ENCODE assay signal across 22 cellular contexts in the genomic region with DNA sequence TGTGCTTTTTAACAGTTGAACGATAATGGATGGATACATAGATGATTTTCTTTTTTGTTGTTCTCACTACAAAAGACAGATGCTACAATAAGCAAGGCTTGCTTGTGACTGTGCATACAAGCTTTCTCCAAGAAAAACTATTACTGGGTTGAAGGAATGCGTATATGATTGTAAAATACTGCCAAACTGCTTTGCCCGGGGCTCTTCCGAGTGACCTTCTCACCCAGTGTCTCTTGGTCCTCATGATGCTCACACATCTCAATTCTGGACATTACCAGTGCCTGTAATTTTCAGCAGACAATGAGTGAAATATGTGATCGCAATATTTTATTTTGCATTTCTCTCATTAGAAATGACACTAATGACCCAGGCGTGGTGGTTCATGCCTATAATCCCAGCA. TPM values are rescaled to one million over a fixed set of nuclear protein-coding genes. Genes with fewer than 3 reads are reported as not detected.
DNase-seq lines count a peak whose midpoint lies in the region; ATAC-seq and TF ChIP-seq lines count a peak whose summit lies in the region.
"Had no signal": no experiment of that assay in that cellular context is flagged by ENCODE, and none has a peak within 500 bp of the region (broad histone marks: within the 10 kb centered on the region; RNA-seq: fewer than 3 reads in every experiment).

No MANE protein-coding gene starts in this region.

- H3K4me2 ChIP-seq in Karpas-422 (ENCODE audit: low read depth, low read length, poor library complexity, severe bottlenecking) (no peak overlapping the region), trophoblast cell (ENCODE audit: low read length) (no peak overlapping the region)
- H3K4me2 ChIP-seq: A549, KMS-11 had no signal

- H3K4me3 Mint-ChIP-seq in CD4-positive, alpha-beta memory T cell, result peak overlapping the region in 1 of 8 donors; percentile 26
- peak overlapping the region in 1 of 5 donors; percentile 30 for H3K4me3 Mint-ChIP-seq in immature natural killer cell
- H3K4me3 Mint-ChIP-seq in activated CD4-positive, alpha-beta memory T cell treated with anti-CD3 and anti-CD28 coated beads, Interleukin-2, amount 10 ng/mL, durations not matched to agents 7 days and 5 days, result no peak overlapping the region

- no peak overlapping the region for H3K18ac ChIP-seq in trophoblast cell (ENCODE audit: low read length)

- intact Hi-C loops in CD4-positive, alpha-beta memory T cell (cut with micrococcal nuclease), result no loop called here

- no peaks in the 10 kb centered on the region for H3K27me3 Mint-ChIP-seq in CD4-positive, alpha-beta memory T cell
- peaks cover 7 to 15% (median 10%) of the 10 kb centered on the region in 3 donors for H3K27me3 Mint-ChIP-seq in immature natural killer cell (ENCODE audit: low read depth in 3 of 3)
- no peaks in the 10 kb centered on the region for H3K27me3 Mint-ChIP-seq in activated CD4-positive, alpha-beta memory T cell treated with anti-CD3 and anti-CD28 coated beads, Interleukin-2, amount 10 ng/mL, durations not matched to agents 7 days and 5 days

- no peak overlapping the region for H2AK5ac ChIP-seq in trophoblast cell (ENCODE audit: low read length)

- peaks cover 38 to 60% of the 10 kb centered on the region in 2 donors for H3K36me3 Mint-ChIP-seq in CD4-positive, alpha-beta memory T cell
- peaks cover 15 to 33% (median 16%) of the 10 kb centered on the region in 3 donors for H3K36me3 Mint-ChIP-seq in immature natural killer cell
- peaks cover 78% of the 10 kb centered on the region for H3K36me3 Mint-ChIP-seq in activated CD4-positive, alpha-beta memory T cell treated with anti-CD3 and anti-CD28 coated beads, Interleukin-2, amount 10 ng/mL, durations not matched to agents 7 days and 5 days (ENCODE audit: low read depth)

- no peak overlapping the region for H2BK12ac ChIP-seq in trophoblast cell (ENCODE audit: low read length)

- no peak overlapping the region for H3K27ac ChIP-seq in CD4-positive, alpha-beta memory T cell (ENCODE audit: low read depth, low read length)
- H3K27ac ChIP-seq in Karpas-422 (ENCODE audit: low read length) (peak overlapping the region; percentile 15; the same call in 1 of the 2 replicates), neutrophil (peak overlapping the region; percentile 17), trophoblast cell (ENCODE audit: low read depth, low read length) (no peak overlapping the region)
- H3K27ac ChIP-seq: A549, KMS-11, SK-N-MC had no signal

- H2AFZ ChIP-seq in Karpas-422 (ENCODE audit: low read length), result no peak overlapping the region
- no peak overlapping the region for H2AFZ ChIP-seq in trophoblast cell (ENCODE audit: insufficient read depth, low read length, poor library complexity)

- H4K91ac ChIP-seq in trophoblast cell (ENCODE audit: low read depth, low read length), result no peak overlapping the region

- no peak for ATAC-seq in SK-N-SH treated with all-trans-retinoic acid at 6 μM for 48 hours
- ATAC-seq: A549 had no signal

- no peak overlapping the region for H2BK120ac ChIP-seq in trophoblast cell (ENCODE audit: insufficient read depth, low read length, poor library complexity)

- POLR2A ChIA-PET in CD4-positive, alpha-beta memory T cell (lab: Charles Lee; ENCODE audit: partially characterized antibody), result interaction anchor here (0.6 to 1.6 kb wide), 4 partner anchors 12 to 245 kb away, joined by 3 to 5 read pairs (median 3); a partner anchor contains a TSS
- POLR2A ChIA-PET in activated CD4-positive, alpha-beta memory T cell treated with anti-CD3 and anti-CD28 coated beads, Interleukin-2, amount 10 ng/mL, durations not matched to agents 7 days and 5 days (lab: Charles Lee), result interaction anchor here (0.6 kb wide), 1 partner anchor 300 kb away, joined by 3 read pairs; no protein-coding TSS in a partner anchor

- H3K36me3 ChIP-seq in CD4-positive, alpha-beta memory T cell (ENCODE audit: insufficient read depth, low read length), result peaks cover 14% of the 10 kb centered on the region
- H3K36me3 ChIP-seq in Karpas-422 (ENCODE audit: insufficient read depth, low read length), result peaks cover 19% of the 10 kb centered on the region
- peaks cover 13% of the 10 kb centered on the region for H3K36me3 ChIP-seq in neutrophil
- no peaks in the 10 kb centered on the region for H3K36me3 ChIP-seq in trophoblast cell (ENCODE audit: control insufficient read depth in 1 of 2, insufficient read depth in 2 of 2, low read length in 2 of 2)

- no peak overlapping the region for H3K4ac ChIP-seq in trophoblast cell (ENCODE audit: low read depth, low read length)

- no peaks in the 10 kb centered on the region for H4K20me1 ChIP-seq in Karpas-422 (ENCODE audit: insufficient read depth, low read depth, low read length)

- peaks cover 73% of the 10 kb centered on the region for H3K4me1 ChIP-seq in CD4-positive, alpha-beta memory T cell (ENCODE audit: insufficient read depth, low read length)
- peaks cover 72% of the 10 kb centered on the region for H3K4me1 ChIP-seq in Karpas-422 (ENCODE audit: low read length)
- peaks cover 52 to 58% of the 10 kb centered on the region in 2 experiments for H3K4me1 ChIP-seq in neutrophil (ENCODE audit: control insufficient read depth in 1 of 2, insufficient read depth in 1 of 2, low read depth in 1 of 2, low read length in 1 of 2)
- H3K4me1 ChIP-seq in trophoblast cell (ENCODE audit: control insufficient read depth in 1 of 2, insufficient read depth in 2 of 2, low read length in 2 of 2), result no peaks in the 10 kb centered on the region
- H3K4me1 ChIP-seq: A549 had no signal

- peaks cover 0 to 2% (median 0%) of the 10 kb centered on the region in 8 donors for H3K9me3 Mint-ChIP-seq in CD4-positive, alpha-beta memory T cell
- no peaks in the 10 kb centered on the region for H3K9me3 Mint-ChIP-seq in immature natural killer cell
- no peaks in the 10 kb centered on the region for H3K9me3 Mint-ChIP-seq in activated CD4-positive, alpha-beta memory T cell treated with anti-CD3 and anti-CD28 coated beads, Interleukin-2, amount 10 ng/mL, durations not matched to agents 7 days and 5 days

- H3K9ac ChIP-seq in Karpas-422 (ENCODE audit: low read length), result no peak overlapping the region
- H3K9ac ChIP-seq in trophoblast cell (ENCODE audit: low read length), result no peak overlapping the region
- H3K9ac ChIP-seq: KMS-11 had no signal

- no CpG with 5 or more reads among the region's 6 CpGs for WGBS in trophoblast cell (ENCODE audit: extremely low coverage, insufficient coverage, insufficient read length)

- peak overlapping the region in 5 of 7 donors; percentile 2 to 81 (median 42) for H3K27ac Mint-ChIP-seq in CD4-positive, alpha-beta memory T cell
- H3K27ac Mint-ChIP-seq in immature natural killer cell, result peak overlapping the region; percentile 34 to 99 (median 83)
- no peak overlapping the region for H3K27ac Mint-ChIP-seq in activated CD4-positive, alpha-beta memory T cell treated with anti-CD3 and anti-CD28 coated beads, Interleukin-2, amount 10 ng/mL, durations not matched to agents 7 days and 5 days

- no peak for DNase-seq in CD4-positive, alpha-beta memory T cell
- DNase-seq in Karpas-422 (no peak), immature natural killer cell (no peak), trophoblast cell (no peak)
- DNase-seq in activated CD4-positive, alpha-beta memory T cell treated with anti-CD3 and anti-CD28 coated beads, Interleukin-2, amount 10 ng/mL, durations not matched to agents 7 days and 5 days, result no peak
- DNase-seq: AML-193, C1 segment of cervical spinal cord, HCEC 1CT, IMR-90, NCI-H1048, NCI-H1417, NCI-H1694 treated with DMSO at 0.1 percent for 48 hours, NCI-H2081, NCI-H226, NCI-H510A, NCI-H69, SHP77 treated with DMSO at 0.1 percent for 48 hours had no signal

- TF ChIP-seq CTCF in neutrophil (IDR thresholded peaks at IDR 0.05), result no peak

- no peaks in the 10 kb centered on the region for H3K9me3 ChIP-seq in CD4-positive, alpha-beta memory T cell (ENCODE audit: control insufficient read depth in 1 of 2, low read length in 2 of 2)
- H3K9me3 ChIP-seq in Karpas-422 (ENCODE audit: low read length) (no peaks in the 10 kb centered on the region), neutrophil (no peaks in the 10 kb centered on the region), trophoblast cell (ENCODE audit: insufficient read depth, low read depth, low read length) (no peaks in the 10 kb centered on the region)
- H3K9me3 ChIP-seq: A549 had no signal

- no peak overlapping the region for H3K4me3 ChIP-seq in CD4-positive, alpha-beta memory T cell (ENCODE audit: low read length in 2 of 2)
- no peak overlapping the region for H3K4me3 ChIP-seq in Karpas-422 (ENCODE audit: low read length)
- H3K4me3 ChIP-seq in neutrophil (ENCODE audit: low read depth in 1 of 2, low read length in 1 of 2), result no peak overlapping the region
- H3K4me3 ChIP-seq in trophoblast cell (ENCODE audit: low read depth, low read length), result no peak overlapping the region
- H3K4me3 ChIP-seq: A549, SK-N-MC had no signal

- H3K79me2 ChIP-seq in Karpas-422 (ENCODE audit: low read length) (peaks cover 68% of the 10 kb centered on the region), trophoblast cell (ENCODE audit: control insufficient read depth, insufficient read depth, low read length, poor library complexity) (no peaks in the 10 kb centered on the region)

- H3K23ac ChIP-seq in trophoblast cell (ENCODE audit: low read length), result no peak overlapping the region

- H4K8ac ChIP-seq in trophoblast cell (ENCODE audit: low read depth, low read length), result no peak overlapping the region

- no peaks in the 10 kb centered on the region for H3K79me1 ChIP-seq in trophoblast cell (ENCODE audit: low read length)

- CTCF ChIA-PET in CD4-positive, alpha-beta memory T cell (lab: Charles Lee; ENCODE audit: partially characterized antibody), result interaction anchor here (1.7 to 4.7 kb wide), 2 partner anchors 9 to 35 kb away, joined by 3 to 17 read pairs; a partner anchor contains a TSS
- CTCF ChIA-PET in activated CD4-positive, alpha-beta memory T cell treated with anti-CD3 and anti-CD28 coated beads, Interleukin-2, amount 10 ng/mL, durations not matched to agents 7 days and 5 days (lab: Charles Lee), result interaction anchor here (0.7 kb wide), 1 partner anchor 130 kb away, joined by 3 read pairs; no protein-coding TSS in a partner anchor

- H3K27me3 ChIP-seq in CD4-positive, alpha-beta memory T cell (ENCODE audit: insufficient read depth, low read length), result no peaks in the 10 kb centered on the region
- H3K27me3 ChIP-seq in Karpas-422 (ENCODE audit: low read length) (no peaks in the 10 kb centered on the region), neutrophil (no peaks in the 10 kb centered on the region), trophoblast cell (ENCODE audit: insufficient read depth, low read length) (no peaks in the 10 kb centered on the region)

- no peaks in the 10 kb centered on the region for H3K9me2 ChIP-seq in Karpas-422 (replicated peaks; ENCODE audit: insufficient read depth, low read length)

- H3K14ac ChIP-seq in trophoblast cell (ENCODE audit: low read length), result no peak overlapping the region

- no peak overlapping the region for H2BK5ac ChIP-seq in trophoblast cell (ENCODE audit: low read depth, low read length, poor library complexity)

- peaks cover 55 to 91% (median 71%) of the 10 kb centered on the region in 4 donors for H3K4me1 Mint-ChIP-seq in CD4-positive, alpha-beta memory T cell
- peaks cover 55 to 90% of the 10 kb centered on the region in 2 donors for H3K4me1 Mint-ChIP-seq in immature natural killer cell
- H3K4me1 Mint-ChIP-seq in activated CD4-positive, alpha-beta memory T cell treated with anti-CD3 and anti-CD28 coated beads, Interleukin-2, amount 10 ng/mL, durations not matched to agents 7 days and 5 days, result peaks cover 61% of the 10 kb centered on the region

- no peak overlapping the region for H4K12ac ChIP-seq in trophoblast cell (ENCODE audit: low read depth, low read length)

RNA-seq across cellular contexts. Expression of a gene that starts 35.9 kb away (rescaled TPM):
- 100 to 1,000 TPM; 117 to 127 TPM for total RNA-seq in CD4-positive, alpha-beta memory T cell
- polyA plus RNA-seq in CD4-positive, alpha-beta memory T cell, result 100 to 1,000 TPM in 1 of 2 donors, 10 to 100 TPM in 1; 29.6 to 125 TPM
- total RNA-seq in Karpas-422 (2014; rRNA removed; shearing (Covaris generic); ENCODE audit: low replicate concordance), result 145 and 155 TPM in 2 replicates
- 100 to 1,000 TPM in 1 of 3 donors, 10 to 100 TPM in 2; 54.8 to 307 (median 73.5) TPM for polyA plus RNA-seq in immature natural killer cell
- polyA plus RNA-seq in trophoblast cell (2013), result 6.1 and 6.2 TPM in 2 replicates
- total RNA-seq in activated CD4-positive, alpha-beta memory T cell treated with anti-CD3 and anti-CD28 coated beads, Interleukin-2, amount 10 ng/mL, durations not matched to agents 7 days and 5 days, result 100 to 1,000 TPM; 157 to 163 TPM

Comparison
In these comparisons a context has a peak if more than half of its experiments do, and no peak if none do; other contexts are left out.
1. H3K27ac ChIP-seq: peak in Karpas-422 (single experiment) and neutrophil (single experiment); none in CD4-positive, alpha-beta memory T cell (single experiment) and trophoblast cell (single experiment).